In genomic region chr5:36240779-36241635, GRCh38 we compare ENCODE assay signal across 1 cellular context.
A peak's percentile ranks its signal among the peaks of the same experiment; 100 is the strongest.
TF ChIP-seq lines count a peak whose summit lies in the region.

No MANE protein-coding gene starts in this region.

TF ChIP-seq in K562, 482 proteins besides CTCF, POLR2A, EP300 and RAD21 (continued from another document and continues in another):
- no peak for TF ChIP-seq ZHX1 (conservative IDR thresholded peaks at IDR 0.05; ENCODE audit: low read length)
- TF ChIP-seq XRCC4 (IDR thresholded peaks at IDR 0.05; ENCODE audit: extremely low read depth, insufficient read depth, insufficient read length) = no peak
- no peak for TF ChIP-seq GATAD2B (IDR thresholded peaks at IDR 0.05; ENCODE audit: borderline replicate concordance)
- no peak for TF ChIP-seq OTX1 (CRISPR knock-in tag; IDR thresholded peaks at IDR 0.05)
- no peak for TF ChIP-seq CBX8 (IDR thresholded peaks at IDR 0.05; ENCODE audit: borderline replicate concordance, extremely low read depth, low read depth, low read length, poor library complexity, severe bottlenecking)
- no peak for TF ChIP-seq PBX2 (CRISPR knock-in tag; IDR thresholded peaks at IDR 0.05; ENCODE audit: low read depth)
- TF ChIP-seq PBX2 (tag; conservative IDR thresholded peaks at IDR 0.05; ENCODE audit: low read depth) = no peak
- peak; percentile 58 for TF ChIP-seq TFAP4 (CRISPR knock-in tag; IDR thresholded peaks at IDR 0.05; ENCODE audit: borderline replicate concordance)
- no peak for TF ChIP-seq ILF3 (IDR thresholded peaks at IDR 0.05; ENCODE audit: borderline replicate concordance)
- TF ChIP-seq KLF16 (IDR thresholded peaks at IDR 0.05) = no peak
- peak; percentile 48; the same call in 1 of the 2 replicates for TF ChIP-seq ZNF395 (CRISPR knock-in tag; IDR thresholded peaks at IDR 0.05)
- TF ChIP-seq SIN3A (IDR thresholded peaks at IDR 0.05; ENCODE audit: borderline replicate concordance in 2 of 2, control insufficient read depth in 1 of 2, low read depth in 2 of 2, low read length in 2 of 2) = peak in 1 of 2 experiments; percentile 88; a peak in 3 of 4 replicates
- TF ChIP-seq ELF1 (tag; IDR thresholded peaks at IDR 0.05) = no peak; the same call in 1 of the 2 replicates
- TF ChIP-seq SMARCB1 (IDR thresholded peaks at IDR 0.05; ENCODE audit: insufficient read length, low read depth) = no peak
- TF ChIP-seq U2AF2 (optimal IDR thresholded peaks at IDR 0.05; ENCODE audit: low read depth, low read length) = no peak
- TF ChIP-seq ZBTB33 (CRISPR knock-in tag; IDR thresholded peaks at IDR 0.05) = no peak
- no peak; the same call in 1 of the 2 replicates for TF ChIP-seq ZNF644 (tag; IDR thresholded peaks at IDR 0.05; ENCODE audit: low read depth)
- TF ChIP-seq ZSCAN32 (CRISPR knock-in tag; IDR thresholded peaks at IDR 0.05) = no peak
- TF ChIP-seq POU5F1 (IDR thresholded peaks at IDR 0.05; ENCODE audit: borderline replicate concordance, low read depth, low read length, partially characterized antibody) = no peak
- TF ChIP-seq TAF9B (IDR thresholded peaks at IDR 0.05; ENCODE audit: partially characterized antibody) = peak; percentile 8
- TF ChIP-seq ARID2 (IDR thresholded peaks at IDR 0.05) = 0 out of 2 replicates have a peak, but pooled peaks have one; percentile 4
- TF ChIP-seq POLR3A (IDR thresholded peaks at IDR 0.05; ENCODE audit: borderline replicate concordance, extremely low read depth, insufficient read depth, insufficient read length) = no peak
- no peak for TF ChIP-seq TAF15 (IDR thresholded peaks at IDR 0.05; ENCODE audit: low read depth, low read length)
- no peak for TF ChIP-seq ZNF778 (CRISPR knock-in tag; IDR thresholded peaks at IDR 0.05)
- TF ChIP-seq HMGN3 (IDR thresholded peaks at IDR 0.05; ENCODE audit: borderline replicate concordance, extremely low read depth, insufficient read length, low read depth, low read length) = no peak
- TF ChIP-seq PHF21A (IDR thresholded peaks at IDR 0.05; ENCODE audit: borderline replicate concordance, low read depth) = no peak
- TF ChIP-seq CEBPB (tag; IDR thresholded peaks at IDR 0.05) = no peak
- no peak for TF ChIP-seq NFE2 (IDR thresholded peaks at IDR 0.05; ENCODE audit: low read depth)
- TF ChIP-seq TOE1 (IDR thresholded peaks at IDR 0.05; ENCODE audit: borderline replicate concordance) = 0 out of 2 replicates have a peak, but pooled peaks have one; percentile 40
- no peak for TF ChIP-seq TOE1 (CRISPR knock-in tag; IDR thresholded peaks at IDR 0.05; ENCODE audit: borderline replicate concordance, low read depth)
- peak; percentile 45; the same call in 1 of the 2 replicates for TF ChIP-seq ZFPM2 (CRISPR knock-in tag; IDR thresholded peaks at IDR 0.05)
- TF ChIP-seq SRSF9 (IDR thresholded peaks at IDR 0.05; ENCODE audit: borderline replicate concordance, low read depth, low read length) = no peak
- TF ChIP-seq KAT7 (CRISPR knock-in tag; IDR thresholded peaks at IDR 0.05; ENCODE audit: borderline replicate concordance) = peak; percentile 83; the same call in 1 of the 2 replicates
- TF ChIP-seq NFRKB (IDR thresholded peaks at IDR 0.05; ENCODE audit: low read depth) = peak; percentile 50; the same call in 1 of the 2 replicates
- no peak for TF ChIP-seq SIRT6 (IDR thresholded peaks at IDR 0.05; ENCODE audit: low read depth, low read length)
- no peak for TF ChIP-seq ZNF41 (CRISPR knock-in tag; conservative IDR thresholded peaks at IDR 0.05)
- TF ChIP-seq THAP12 (CRISPR knock-in tag; IDR thresholded peaks at IDR 0.05) = no peak
- no peak; a peak in 1 of 6 replicates for TF ChIP-seq ZBTB11 (CRISPR knock-in tag; IDR thresholded peaks at IDR 0.05)
- no peak for TF ChIP-seq SMAD2 (IDR thresholded peaks at IDR 0.05; ENCODE audit: low read depth, low read length)
- TF ChIP-seq IFI16 (CRISPR knock-in tag; IDR thresholded peaks at IDR 0.05) = no peak
- TF ChIP-seq FOSL1 (tag; conservative IDR thresholded peaks at IDR 0.05) = no peak
- TF ChIP-seq DMBX1 (CRISPR knock-in tag; IDR thresholded peaks at IDR 0.05; ENCODE audit: borderline replicate concordance) = no peak
- no peak for TF ChIP-seq ZNF740 (CRISPR knock-in tag; IDR thresholded peaks at IDR 0.05)
- TF ChIP-seq ZNF740 (tag; IDR thresholded peaks at IDR 0.05) = no peak
- peak; percentile 84 for TF ChIP-seq POLR2G (IDR thresholded peaks at IDR 0.05; ENCODE audit: low read depth, low read length)
- 0 out of 2 replicates have a peak, but pooled peaks have one; percentile 73 for TF ChIP-seq RBM14 (IDR thresholded peaks at IDR 0.05; ENCODE audit: borderline replicate concordance, insufficient read depth, low read depth, low read length)
- peak; percentile 50; the same call in 1 of the 2 replicates for TF ChIP-seq LCOR (CRISPR knock-in tag; IDR thresholded peaks at IDR 0.05)
- TF ChIP-seq ZNF449 (CRISPR knock-in tag; IDR thresholded peaks at IDR 0.05) = no peak
